Comparison of ENCODE assay signal across 23 cellular contexts in the genomic region with DNA sequence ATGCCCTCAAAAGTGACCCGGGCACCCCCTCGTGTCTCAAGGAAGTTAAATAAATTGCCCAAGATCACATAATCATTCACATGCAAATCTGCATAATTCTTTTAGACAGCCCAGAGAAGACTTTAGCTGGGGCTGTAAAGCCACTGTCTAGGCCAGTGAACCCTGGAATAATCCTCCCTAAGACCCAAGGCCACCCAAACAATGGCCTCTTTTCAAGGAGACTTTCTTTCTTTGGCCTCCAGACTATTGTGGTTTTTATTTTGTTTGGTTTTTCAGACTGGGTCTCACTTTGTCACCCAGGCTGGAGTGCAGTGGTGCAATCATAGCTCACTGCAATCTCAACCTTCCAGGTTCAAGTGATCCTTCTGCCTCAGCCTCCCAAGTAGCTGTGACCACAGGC. TPM values are rescaled to one million over a fixed set of nuclear protein-coding genes. Genes with fewer than 3 reads are reported as not detected.
DNase-seq lines count a peak whose midpoint lies in the region; ATAC-seq, FAIRE-seq and TF ChIP-seq lines count a peak whose summit lies in the region.
"Had no signal": no experiment of that assay in that cellular context is flagged by ENCODE, and none has a peak within 500 bp of the region (broad histone marks: within the 10 kb centered on the region; RNA-seq: fewer than 3 reads in every experiment).

No MANE protein-coding gene starts in this region.

- H3K4me3 ChIP-seq in HepG2 (replicated peaks in 1 of 3; ENCODE audit: insufficient read depth in 1 of 3, low read depth in 2 of 3, low read length in 3 of 3): no peak overlapping the region
- H3K4me3 ChIP-seq in right lobe of liver: no peak overlapping the region
- no peak overlapping the region for H3K4me3 ChIP-seq in A673 (ENCODE audit: low read depth, low read length, poor library complexity, severe bottlenecking)
- no peak overlapping the region for H3K4me3 ChIP-seq in kidney (ENCODE audit: low read length in 2 of 2)
- H3K4me3 ChIP-seq: GM23248 had no signal

- FAIRE-seq in HepG2 (lab: Jason Lieb, UNC): no peak
- FAIRE-seq in kidney (lab: Jason Lieb, UNC): no peak
- FAIRE-seq: A204.1, G401.6, GM12892, H1 had no signal

- WGBS in HepG2 (ENCODE audit: low lambda C conversion rate): 0% methylated on average over 2 of the region's 2 CpGs
- WGBS in right lobe of liver (ENCODE audit: insufficient coverage, low coverage, low lambda C conversion rate, missing lambda C conversion rate): 56% methylated on average over 2 of the region's 2 CpGs

- DNase-seq in HepG2 (ENCODE audit: low spot score) (peak; percentile 18), right lobe of liver (no peak), NCI-H82 treated with DMSO at 0.1 percent for 48 hours (lab: John Stamatoyannopoulos, UW; ENCODE audit: unreplicated experiment) (peak; percentile 4), left lobe of liver (ENCODE audit: low spot score) (peak; percentile 10), HPDE6-E6E7 (ENCODE audit: extremely low spot score) (no peak), caudate nucleus (lab: John Stamatoyannopoulos, UW) (no peak), A673 (ENCODE audit: low spot score) (no peak), kidney (no peak)
- DNase-seq: C1 segment of cervical spinal cord; Calu3; CD4-positive, alpha-beta memory T cell; COR-L47; DMS153; DND-41; GM23248; H7 had no signal

- H3K79me2 ChIP-seq in HepG2 (ENCODE audit: insufficient read depth, low read length): no peaks in the 10 kb centered on the region

- BruUV-seq in HepG2 (replicated peaks; lab: Mats Ljungman, UMichigan): no TSS peak
- BruUV-seq in A673 (replicated peaks; lab: Mats Ljungman, UMichigan): no TSS peak

- no peaks in the 10 kb centered on the region for H3K9me3 ChIP-seq in HepG2 (ENCODE audit: low read length)
- no peaks in the 10 kb centered on the region for H3K9me3 ChIP-seq in right lobe of liver
- H3K9me3 ChIP-seq in A673 (ENCODE audit: low read depth, low read length, poor library complexity, severe bottlenecking): no peaks in the 10 kb centered on the region
- H3K9me3 ChIP-seq in kidney (ENCODE audit: control insufficient read depth in 1 of 2, low read length in 2 of 2): no peaks in the 10 kb centered on the region

- TF ChIP-seq CTCF in HepG2 (CRISPR knock-in tag; IDR thresholded peaks at IDR 0.05) (no peak), right lobe of liver (IDR thresholded peaks at IDR 0.05) (no peak), A673 (conservative IDR thresholded peaks at IDR 0.05; ENCODE audit: low read depth, low read length) (no peak), kidney (IDR thresholded peaks at IDR 0.05; ENCODE audit: borderline replicate concordance, extremely low read depth, insufficient read depth) (no peak)

- TF ChIP-seq EP300 in HepG2 (IDR thresholded peaks at IDR 0.05; ENCODE audit: low read depth in 2 of 2, low read length in 2 of 2): no peak
- TF ChIP-seq EP300 in HepG2 (CRISPR knock-in tag; IDR thresholded peaks at IDR 0.05; ENCODE audit: borderline replicate concordance): no peak

- no peak for TF ChIP-seq RAD21 in HepG2 (CRISPR knock-in tag; IDR thresholded peaks at IDR 0.05)

- H3K27me3 ChIP-seq in HepG2 (ENCODE audit: control insufficient read depth in 1 of 2, insufficient read depth in 2 of 2, low read length in 2 of 2) (peaks cover 0 to 13% of the 10 kb centered on the region in 2 experiments; a peak in 1 of 5 replicates), right lobe of liver (no peaks in the 10 kb centered on the region), A673 (replicated peaks; ENCODE audit: insufficient read depth, low read depth, low read length, poor library complexity) (peaks cover 27% of the 10 kb centered on the region)

- H2AFZ ChIP-seq in HepG2 (ENCODE audit: low read length): no peak overlapping the region
- H2AFZ ChIP-seq: GM23248 had no signal

- intact Hi-C loops in HepG2 (cut with micrococcal nuclease; ENCODE audit: unreplicated experiment): no loop called here
- intact Hi-C loops in right lobe of liver (cut with DNase I): no loop called here
- intact Hi-C loops in A673 (cut with micrococcal nuclease; ENCODE audit: unreplicated experiment): no loop called here
- intact Hi-C loops in kidney (cut with DNase I): no loop called here

- in situ Hi-C loops in HepG2 (cut with HindIII; ENCODE audit: extremely low pct_ligation_motif_present, low pct_unique_long_range_greater_than_20kb): no loop called here

- no peak overlapping the region for H3K9ac ChIP-seq in HepG2 (ENCODE audit: insufficient read depth, low read depth, low read length)
- H3K9ac ChIP-seq in kidney (ENCODE audit: low read length in 2 of 2): no peak overlapping the region
- H3K9ac ChIP-seq: GM23248 had no signal

- no peak for TF ChIP-seq POLR2A in HepG2 (IDR thresholded peaks at IDR 0.05; ENCODE audit: insufficient read depth in 1 of 2, low read depth in 2 of 2, low read length in 2 of 2)
- TF ChIP-seq POLR2A in right lobe of liver (IDR thresholded peaks at IDR 0.05): no peak

- POLR2A ChIA-PET in HepG2 (lab: Yijun Ruan, JAX): no interaction called here
- POLR2A ChIA-PET in A673 (lab: Charles Lee; ENCODE audit: low non-redundant PET): no interaction called here

- no peak overlapping the region for H3K27ac ChIP-seq in HepG2 (ENCODE audit: extremely low read length, insufficient read depth, low read length)
- H3K27ac ChIP-seq in right lobe of liver: no peak overlapping the region
- H3K27ac ChIP-seq in caudate nucleus (ENCODE audit: low read depth, low read length): no peak overlapping the region
- no peak overlapping the region for H3K27ac ChIP-seq in A673 (ENCODE audit: low read depth, low read length, poor library complexity, severe bottlenecking)
- no peak overlapping the region for H3K27ac ChIP-seq in kidney (ENCODE audit: low read depth in 2 of 2, low read length in 2 of 2)
- H3K27ac ChIP-seq: 22Rv1, GM23248 had no signal

- CTCF ChIA-PET in HepG2 (lab: Yijun Ruan, JAX; ENCODE audit: low intra/inter-chr PET ratio, low total read pairs) (no interaction called here), A673 (lab: Charles Lee) (no interaction called here)

- no peaks in the 10 kb centered on the region for H4K20me1 ChIP-seq in HepG2 (ENCODE audit: insufficient read depth, low read length)

- H3K4me1 ChIP-seq in HepG2 (ENCODE audit: insufficient read depth, low read length): peaks cover 11% of the 10 kb centered on the region
- no peaks in the 10 kb centered on the region for H3K4me1 ChIP-seq in right lobe of liver
- H3K4me1 ChIP-seq in A673 (ENCODE audit: insufficient read depth, low read length, poor library complexity, severe bottlenecking): no peaks in the 10 kb centered on the region
- peaks cover 0 to 6% of the 10 kb centered on the region in 2 donors for H3K4me1 ChIP-seq in kidney (ENCODE audit: control insufficient read depth in 1 of 2, insufficient read depth in 1 of 2, low read depth in 1 of 2, low read length in 2 of 2)

- no peak overlapping the region for H3K4me2 ChIP-seq in HepG2 (ENCODE audit: low read depth, low read length)

- H3K36me3 ChIP-seq in HepG2 (replicated peaks in 1 of 2; ENCODE audit: control insufficient read depth in 1 of 2, insufficient read depth in 2 of 2, low read length in 2 of 2): no peaks in the 10 kb centered on the region
- H3K36me3 ChIP-seq in right lobe of liver: no peaks in the 10 kb centered on the region
- no peaks in the 10 kb centered on the region for H3K36me3 ChIP-seq in A673 (ENCODE audit: insufficient read depth, low read length, poor library complexity, severe bottlenecking)
- H3K36me3 ChIP-seq in kidney (ENCODE audit: control insufficient read depth in 1 of 2, insufficient read depth in 2 of 2, low read length in 2 of 2): no peaks in the 10 kb centered on the region

- ATAC-seq in HepG2 (no peak), right lobe of liver (no peak), left lobe of liver (no peak)
- ATAC-seq: HCT116 had no signal

RNA-seq across cellular contexts. Expression of gene SVOP, which starts 10.6 kb away (rescaled TPM):
- total RNA-seq in HepG2 (2016; rRNA removed; fragmentation: Illumina TruSeq; extraction: Trizol) (not detected in 2 replicates), right lobe of liver (not detected), left lobe of liver (not detected), A673 (2021) (not detected in 2 replicates), kidney (not detected)
- not detected in 2 replicates for total RNA-seq in HepG2 (2016; cell fraction: cytosol; rRNA removed; fragmentation: Illumina TruSeq; extraction: Trizol; ENCODE audit: low read depth)
- 0.02 TPM in 1 of 2 replicates, not detected in the other for total RNA-seq in HepG2 (2016; cell fraction: insoluble cytoplasmic fraction; rRNA removed; fragmentation: Illumina TruSeq; extraction: Trizol)
- total RNA-seq in HepG2 (2016; cell fraction: membrane; rRNA removed; fragmentation: Illumina TruSeq; extraction: Trizol): not detected in 2 replicates
- total RNA-seq in HepG2 (2016; cell fraction: nucleus; rRNA removed; fragmentation: Illumina TruSeq; extraction: Trizol): not detected in 2 replicates
- polyA plus RNA-seq in HepG2 (2011; rRNA removed) (not detected in 2 replicates), kidney (ENCODE audit: insufficient read depth, low read depth, low replicate concordance) (0.04 TPM)
- polyA plus RNA-seq in HepG2 (2011; cell fraction: cytosol; rRNA removed): not detected in 2 replicates
- polyA plus RNA-seq in HepG2 (2011; cell fraction: nucleus; rRNA removed): not detected in 2 replicates
- not detected in 2 replicates for polyA plus RNA-seq in HepG2 (2012)
- polyA plus RNA-seq in HepG2 (2016; cell fraction: cytosol; fragmentation: Illumina TruSeq; extraction: Trizol; ENCODE audit: low read depth): not detected in 2 replicates
- 0.03 TPM in 1 of 2 replicates, not detected in the other for polyA plus RNA-seq in HepG2 (2016; cell fraction: insoluble cytoplasmic fraction; fragmentation: Illumina TruSeq; extraction: Trizol; ENCODE audit: low read depth)
- polyA plus RNA-seq in HepG2 (2016; cell fraction: membrane; fragmentation: Illumina TruSeq; extraction: Trizol; ENCODE audit: low read depth): not detected in 2 replicates
- not detected in 2 replicates for polyA plus RNA-seq in HepG2 (2016; cell fraction: nucleus; fragmentation: Illumina TruSeq; extraction: Trizol; ENCODE audit: insufficient read depth, low read depth)
- polyA minus RNA-seq in HepG2 (2011; rRNA and poly(A)+ RNA removed; ENCODE audit: low replicate concordance): not detected in 2 replicates
- polyA minus RNA-seq in HepG2 (2011; cell fraction: cytosol; rRNA and poly(A)+ RNA removed): not detected in 2 replicates
- polyA minus RNA-seq in HepG2 (2011; cell fraction: nucleus; rRNA and poly(A)+ RNA removed): not detected in 2 replicates
- total RNA-seq: Calu3; CD4-positive, alpha-beta memory T cell; GM23248; H1 had no signal
- polyA plus RNA-seq: BJ; CD4-positive, alpha-beta memory T cell; GM23248 had no signal

RNA-seq across cellular contexts. Expression of gene USP30, which starts 42.1 kb away (rescaled TPM):
- 9.2 and 11.2 TPM in 2 replicates for total RNA-seq in HepG2 (2016; rRNA removed; fragmentation: Illumina TruSeq; extraction: Trizol)
- total RNA-seq in HepG2 (2016; cell fraction: cytosol; rRNA removed; fragmentation: Illumina TruSeq; extraction: Trizol; ENCODE audit: low read depth): 4.0 and 5.0 TPM in 2 replicates
- total RNA-seq in HepG2 (2016; cell fraction: insoluble cytoplasmic fraction; rRNA removed; fragmentation: Illumina TruSeq; extraction: Trizol): 8.1 and 8.9 TPM in 2 replicates
- total RNA-seq in HepG2 (2016; cell fraction: membrane; rRNA removed; fragmentation: Illumina TruSeq; extraction: Trizol): 7.5 and 7.6 TPM in 2 replicates
- total RNA-seq in HepG2 (2016; cell fraction: nucleus; rRNA removed; fragmentation: Illumina TruSeq; extraction: Trizol): 11.7 and 12.2 TPM in 2 replicates
- 18.4 and 20.8 TPM in 2 replicates for polyA plus RNA-seq in HepG2 (2011; rRNA removed)
- 14.0 and 16.3 TPM in 2 replicates for polyA plus RNA-seq in HepG2 (2011; cell fraction: cytosol; rRNA removed)
- 29.7 and 38.3 TPM in 2 replicates for polyA plus RNA-seq in HepG2 (2011; cell fraction: nucleus; rRNA removed)
- polyA plus RNA-seq in HepG2 (2012): 6.2 and 6.9 TPM in 2 replicates
- 4.5 and 4.6 TPM in 2 replicates for polyA plus RNA-seq in HepG2 (2016; cell fraction: cytosol; fragmentation: Illumina TruSeq; extraction: Trizol; ENCODE audit: low read depth)
- polyA plus RNA-seq in HepG2 (2016; cell fraction: insoluble cytoplasmic fraction; fragmentation: Illumina TruSeq; extraction: Trizol; ENCODE audit: low read depth): 8.4 and 9.9 TPM in 2 replicates
- 6.2 and 6.8 TPM in 2 replicates for polyA plus RNA-seq in HepG2 (2016; cell fraction: membrane; fragmentation: Illumina TruSeq; extraction: Trizol; ENCODE audit: low read depth)
- polyA plus RNA-seq in HepG2 (2016; cell fraction: nucleus; fragmentation: Illumina TruSeq; extraction: Trizol; ENCODE audit: insufficient read depth, low read depth): 19.9 and 21.4 TPM in 2 replicates
- polyA minus RNA-seq in HepG2 (2011; rRNA and poly(A)+ RNA removed; ENCODE audit: low replicate concordance): 14.7 and 35.2 TPM in 2 replicates
- 12.0 and 15.7 TPM in 2 replicates for polyA minus RNA-seq in HepG2 (2011; cell fraction: cytosol; rRNA and poly(A)+ RNA removed)
- 9.8 and 15.7 TPM in 2 replicates for polyA minus RNA-seq in HepG2 (2011; cell fraction: nucleus; rRNA and poly(A)+ RNA removed)
- total RNA-seq in right lobe of liver: 10 to 100 TPM in 3 of 6 experiments, 1 to 10 TPM in 3; 6.4 to 17.6 (median 11.0) TPM
- 12.3 TPM for total RNA-seq in left lobe of liver
- 11.7 and 12.4 TPM in 2 replicates for total RNA-seq in A673 (2021)
- total RNA-seq in kidney: 16.1 TPM
- 9.6 TPM for polyA plus RNA-seq in kidney (ENCODE audit: insufficient read depth, low read depth, low replicate concordance)

Comparison
In these comparisons a context has a peak if more than half of its experiments do, and no peak if none do; other contexts are left out.
1. DNase-seq: peak in HepG2 (single experiment), NCI-H82 treated with DMSO at 0.1 percent for 48 hours (single experiment) and left lobe of liver (single experiment); none in right lobe of liver (0 of 3), HPDE6-E6E7 (single experiment), caudate nucleus (0 of 61), A673 (single experiment) and kidney (single experiment).